22 cellular contexts compared by ENCODE assay signal in genomic region chr3:39386331-39386730, GRCh38. TPM values are rescaled to one million over a fixed set of nuclear protein-coding genes. Genes with fewer than 3 reads are reported as not detected.
DNase-seq lines count a peak whose midpoint lies in the region; ATAC-seq lines count a peak whose summit lies in the region.
"Had no signal": no experiment of that assay in that cellular context is flagged by ENCODE, and none has a peak within 500 bp of the region (broad histone marks: within the 10 kb centered on the region; RNA-seq: fewer than 3 reads in every experiment).

No MANE protein-coding gene starts in this region.

- H3K9me3 Mint-ChIP-seq in activated T-cell treated with anti-CD3 and anti-CD28 coated beads, Interleukin-2, amount 50 U/mL, for 24 hours = no peaks in the 10 kb centered on the region
- no peaks in the 10 kb centered on the region for H3K9me3 Mint-ChIP-seq in effector memory CD8-positive, alpha-beta T cell
- no peaks in the 10 kb centered on the region for H3K9me3 Mint-ChIP-seq in stimulated activated memory B cell treated with anti-CD40 and anti-IgM and Interleukin-4, amounts not matched to agents 10 μg/mL and 1 μg/mL and 100 μg/mL, for 72 hours
- H3K9me3 Mint-ChIP-seq: H9 had no signal

- H3K36me3 Mint-ChIP-seq in activated T-cell treated with anti-CD3 and anti-CD28 coated beads, Interleukin-2, amount 50 U/mL, for 24 hours (ENCODE audit: low read depth) = peaks cover 62% of the 10 kb centered on the region
- peaks cover 2% of the 10 kb centered on the region for H3K36me3 Mint-ChIP-seq in T-helper 17 cell (ENCODE audit: low read depth)
- H3K36me3 Mint-ChIP-seq in effector memory CD8-positive, alpha-beta T cell (ENCODE audit: insufficient read depth) = peaks cover 46% of the 10 kb centered on the region
- H3K36me3 Mint-ChIP-seq in stimulated activated memory B cell treated with anti-CD40 and anti-IgM and Interleukin-4, amounts not matched to agents 10 μg/mL and 1 μg/mL and 100 μg/mL, for 72 hours = peaks cover 27% of the 10 kb centered on the region

- H3K27me3 Mint-ChIP-seq in activated T-cell treated with anti-CD3 and anti-CD28 coated beads, Interleukin-2, amount 50 U/mL, for 24 hours = no peaks in the 10 kb centered on the region
- H3K27me3 Mint-ChIP-seq in T-helper 17 cell = no peaks in the 10 kb centered on the region
- H3K27me3 Mint-ChIP-seq in effector memory CD8-positive, alpha-beta T cell = no peaks in the 10 kb centered on the region
- H3K27me3 Mint-ChIP-seq in stimulated activated memory B cell treated with anti-CD40 and anti-IgM and Interleukin-4, amounts not matched to agents 10 μg/mL and 1 μg/mL and 100 μg/mL, for 72 hours = no peaks in the 10 kb centered on the region

- peaks cover 63% of the 10 kb centered on the region for H3K4me1 Mint-ChIP-seq in activated T-cell treated with anti-CD3 and anti-CD28 coated beads, Interleukin-2, amount 50 U/mL, for 24 hours (ENCODE audit: low read depth)
- peaks cover 54% of the 10 kb centered on the region for H3K4me1 Mint-ChIP-seq in T-helper 17 cell
- H3K4me1 Mint-ChIP-seq in effector memory CD8-positive, alpha-beta T cell (ENCODE audit: low read depth in 2 of 2) = peaks cover 56 to 63% of the 10 kb centered on the region in 2 donors
- H3K4me1 Mint-ChIP-seq in stimulated activated memory B cell treated with anti-CD40 and anti-IgM and Interleukin-4, amounts not matched to agents 10 μg/mL and 1 μg/mL and 100 μg/mL, for 72 hours = peaks cover 66% of the 10 kb centered on the region

- H3K9me3 ChIP-seq in T-helper 17 cell (ENCODE audit: control insufficient read depth, low read length, poor library complexity, severe bottlenecking) = no peaks in the 10 kb centered on the region
- H3K9me3 ChIP-seq: ascending aorta, spleen had no signal

- no peak for DNase-seq in activated T-cell treated with anti-CD3 and anti-CD28 coated beads, Interleukin-2, amount 50 U/mL, for 24 hours
- DNase-seq in activated T-cell treated with anti-CD3 and anti-CD28 coated beads for 4 hours (no peak), T-helper 17 cell (no peak), NCI-H1105 treated with DMSO at 0.1 percent for 48 hours (lab: John Stamatoyannopoulos, UW) (no peak)
- DNase-seq in effector memory CD8-positive, alpha-beta T cell = no peak
- DNase-seq: activated CD4-positive, alpha-beta T cell treated with anti-CD3 and anti-CD28 coated beads for 48 hours; activated naive CD4-positive, alpha-beta T cell; caudate nucleus; dermis blood vessel endothelial cell; H9; mesendoderm; NCI-H146; NCI-H510A; spleen; stimulated activated CD4-positive, alpha-beta T cell treated with anti-CD3 and anti-CD28 coated beads, Interleukin-4, amount 100 ng/mL, for 4 hours had no signal

- H3K27ac Mint-ChIP-seq in activated T-cell treated with anti-CD3 and anti-CD28 coated beads, Interleukin-2, amount 50 U/mL, for 24 hours = peak overlapping the region; percentile 42
- H3K27ac Mint-ChIP-seq in T-helper 17 cell = peak overlapping the region; percentile 90
- H3K27ac Mint-ChIP-seq in effector memory CD8-positive, alpha-beta T cell = peak overlapping the region; percentile 9 to 83
- peak overlapping the region; percentile 50 for H3K27ac Mint-ChIP-seq in stimulated activated memory B cell treated with anti-CD40 and anti-IgM and Interleukin-4, amounts not matched to agents 10 μg/mL and 1 μg/mL and 100 μg/mL, for 72 hours

- no peak overlapping the region for H3K4me3 Mint-ChIP-seq in activated T-cell treated with anti-CD3 and anti-CD28 coated beads, Interleukin-2, amount 50 U/mL, for 24 hours
- peak overlapping the region; percentile 31 for H3K4me3 Mint-ChIP-seq in T-helper 17 cell
- peak overlapping the region in 1 of 2 donors; percentile 4 for H3K4me3 Mint-ChIP-seq in effector memory CD8-positive, alpha-beta T cell
- H3K4me3 Mint-ChIP-seq in stimulated activated memory B cell treated with anti-CD40 and anti-IgM and Interleukin-4, amounts not matched to agents 10 μg/mL and 1 μg/mL and 100 μg/mL, for 72 hours = no peak overlapping the region

- ATAC-seq in T-helper 17 cell = no peak
- ATAC-seq in effector memory CD8-positive, alpha-beta T cell (replicated peaks) = no peak
- no peak for ATAC-seq in stimulated activated memory B cell treated with anti-CD40 and anti-IgM and Interleukin-4, amounts not matched to agents 10 μg/mL and 1 μg/mL and 100 μg/mL, for 72 hours
- no peak for ATAC-seq in HG03521 (IDR thresholded peaks at IDR 0.05; ENCODE audit: unreplicated experiment)
- ATAC-seq in HG03095 (IDR thresholded peaks at IDR 0.05; ENCODE audit: unreplicated experiment) = no peak

RNA-seq across cellular contexts. Expression of gene SLC25A38, which starts 3.2 kb away (rescaled TPM):
- total RNA-seq in T-helper 17 cell = 10 to 100 TPM; 39.9 to 55.4 TPM

RNA-seq across cellular contexts. Expression of gene RPSA, which starts 20.2 kb away (rescaled TPM):
- 1,000 to 10,000 TPM; 1,939 to 2,030 TPM for total RNA-seq in T-helper 17 cell

RNA-seq across cellular contexts. Expression of gene CCR8, which starts 56.8 kb away (rescaled TPM):
- total RNA-seq in T-helper 17 cell = 1 to 10 TPM; 2.5 to 9.0 TPM
- total RNA-seq: ascending aorta, dermis blood vessel endothelial cell, G401, osteocyte, urinary bladder had no signal
